8 cellular contexts compared by ENCODE assay signal in the genomic region with DNA sequence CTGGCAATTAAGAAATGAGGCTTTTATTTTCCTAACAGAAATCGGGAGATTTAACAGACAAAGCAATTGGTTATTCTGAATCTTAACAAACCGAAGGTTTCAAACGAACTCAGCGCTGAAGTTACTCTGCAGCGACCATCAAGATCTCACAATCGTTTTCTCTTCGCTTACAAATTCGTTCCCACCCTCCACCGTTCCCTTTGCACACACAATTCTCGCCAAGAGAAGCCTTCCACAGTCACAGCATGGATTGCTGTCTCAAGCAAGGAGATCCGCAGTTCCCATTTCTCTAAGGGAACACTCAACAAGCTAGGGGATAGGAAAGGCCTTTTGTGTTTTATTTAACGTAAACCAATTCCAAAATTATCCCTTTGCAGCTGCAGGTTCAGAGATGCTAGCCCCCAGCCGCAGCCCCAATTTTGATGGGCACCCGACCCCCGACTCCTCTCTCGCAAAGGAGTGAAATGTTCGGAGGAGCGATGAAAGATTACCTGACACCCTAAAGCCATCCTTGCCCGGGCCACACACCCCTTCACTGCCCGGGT. TPM values are rescaled to one million over a fixed set of nuclear protein-coding genes. Genes with fewer than 3 reads are reported as not detected.
A peak's percentile ranks its signal among the peaks of the same experiment; 100 is the strongest.
DNase-seq lines count a peak whose midpoint lies in the region; ATAC-seq and TF ChIP-seq lines count a peak whose summit lies in the region.

No MANE protein-coding gene starts in this region.

- no peak for ATAC-seq in activated CD8-positive, alpha-beta T cell treated with anti-CD3 and anti-CD28 coated beads, Interleukin-2, amount 10 ng/mL, durations not matched to agents 7 days and 5 days
- ATAC-seq in heart left ventricle, result no peak

- peak overlapping the region; percentile 79 for H3K27ac Mint-ChIP-seq in activated CD8-positive, alpha-beta T cell treated with anti-CD3 and anti-CD28 coated beads, Interleukin-2, amount 10 ng/mL, durations not matched to agents 7 days and 5 days

- intact Hi-C loops in heart left ventricle (cut with DNase I), result loop anchor here in 7 of 10 donors (5.0 to 10.0 kb wide), 5 partner anchors 84 to 144 kb away; a partner anchor contains a TSS
- intact Hi-C loops in prostate gland (cut with DNase I), result loop anchor here (5.0 kb wide), 3 partner anchors 104 to 269 kb away; no protein-coding TSS in a partner anchor

- TF ChIP-seq POLR2A in heart left ventricle (IDR thresholded peaks at IDR 0.05) (no peak), prostate gland (IDR thresholded peaks at IDR 0.05) (no peak)

- TF ChIP-seq CTCF in AG04449 (IDR thresholded peaks at IDR 0.05; ENCODE audit: insufficient read depth, low read length, missing control alignments) (no peak), heart left ventricle (IDR thresholded peaks at IDR 0.05) (no peak), prostate gland (IDR thresholded peaks at IDR 0.05) (no peak)

- CTCF ChIA-PET in AG04449 (lab: Yijun Ruan, JAX), result interaction anchor here (0.5 to 5.6 kb wide), 19 partner anchors 8 to 269 kb away, joined by 3 to 119 read pairs (median 4); a partner anchor contains a TSS
- CTCF ChIA-PET in activated CD8-positive, alpha-beta T cell treated with anti-CD3 and anti-CD28 coated beads, Interleukin-2, amount 10 ng/mL, durations not matched to agents 7 days and 5 days (lab: Charles Lee), result interaction anchor here (1.2 to 6.2 kb wide), 4 partner anchors 14 to 272 kb away, joined by 3 to 120 read pairs (median 7); a partner anchor contains a TSS

- H3K4me3 Mint-ChIP-seq in activated CD8-positive, alpha-beta T cell treated with anti-CD3 and anti-CD28 coated beads, Interleukin-2, amount 10 ng/mL, durations not matched to agents 7 days and 5 days, result peak overlapping the region; percentile 88

- POLR2A ChIA-PET in AG04449 (lab: Yijun Ruan, JAX), result interaction anchor here (0.9 to 1.2 kb wide), 3 partner anchors 10 to 17 kb away, joined by 4 to 6 read pairs (median 5); no protein-coding TSS in a partner anchor
- POLR2A ChIA-PET in activated CD8-positive, alpha-beta T cell treated with anti-CD3 and anti-CD28 coated beads, Interleukin-2, amount 10 ng/mL, durations not matched to agents 7 days and 5 days (lab: Charles Lee), result interaction anchor here (0.8 to 2.8 kb wide), 7 partner anchors 10 to 145 kb away, joined by 3 to 20 read pairs (median 5); a partner anchor contains a TSS

- peaks cover 15% of the 10 kb centered on the region for H3K4me1 ChIP-seq in HAP-1
- peaks cover 5 to 41% (median 26%) of the 10 kb centered on the region in 12 donors for H3K4me1 ChIP-seq in heart left ventricle
- H3K4me1 ChIP-seq in prostate gland (replicated peaks), result peaks cover 3% of the 10 kb centered on the region

- peaks cover 14% of the 10 kb centered on the region for H3K36me3 Mint-ChIP-seq in activated CD8-positive, alpha-beta T cell treated with anti-CD3 and anti-CD28 coated beads, Interleukin-2, amount 10 ng/mL, durations not matched to agents 7 days and 5 days (ENCODE audit: low read depth)

- H3K4me3 ChIP-seq in AG04449 (ENCODE audit: low read depth, low read length) (peak overlapping the region; percentile 80), HAP-1 (peak overlapping the region; percentile 99), heart left ventricle (peak overlapping the region; percentile 70 to 99 (median 88)), prostate gland (peak overlapping the region; percentile 97 to 99)

- in situ Hi-C loops in HAP-1 (cut with MboI; ENCODE audit: low sequenced_read_pairs), result no loop called here

- no peaks in the 10 kb centered on the region for H3K27me3 Mint-ChIP-seq in activated CD8-positive, alpha-beta T cell treated with anti-CD3 and anti-CD28 coated beads, Interleukin-2, amount 10 ng/mL, durations not matched to agents 7 days and 5 days (ENCODE audit: low read depth)

- DNase-seq in AG04449 (ENCODE audit: low read depth, low spot score), result no peak
- DNase-seq in HAP-1 (ENCODE audit: low spot score in 2 of 2), result peak; percentile 13 to 35
- no peak for DNase-seq in activated CD8-positive, alpha-beta T cell treated with anti-CD3 and anti-CD28 coated beads, Interleukin-2, amount 10 ng/mL, durations not matched to agents 7 days and 5 days
- DNase-seq in heart left ventricle, result no peak
- peak; percentile 24 for DNase-seq in prostate gland (ENCODE audit: low spot score)
- DNase-seq in NCI-H2081 treated with DMSO at 0.1 percent for 48 hours (lab: John Stamatoyannopoulos, UW), result no peak
- no peak for DNase-seq in T-helper 9 cell
- no peak for DNase-seq in NCI-H2029 (lab: John Stamatoyannopoulos, UW)

- H3K36me3 ChIP-seq in HAP-1 (replicated peaks), result no peaks in the 10 kb centered on the region
- H3K36me3 ChIP-seq in heart left ventricle, result peaks cover 0 to 8% (median 0%) of the 10 kb centered on the region in 9 donors
- H3K36me3 ChIP-seq in prostate gland, result no peaks in the 10 kb centered on the region

- H3K27me3 ChIP-seq in HAP-1 (ENCODE audit: low read depth), result no peaks in the 10 kb centered on the region
- no peaks in the 10 kb centered on the region for H3K27me3 ChIP-seq in heart left ventricle
- H3K27me3 ChIP-seq in prostate gland (replicated peaks; ENCODE audit: insufficient read depth), result no peaks in the 10 kb centered on the region

- H3K27ac ChIP-seq in heart left ventricle (peak overlapping the region; percentile 87 to 97 (median 94)), prostate gland (peak overlapping the region; percentile 96 to 98)

- 0 to 1% (median 1%) methylated on average over 20 of the region's 20 CpGs for WGBS in heart left ventricle, 4 donors
- WGBS in prostate gland, result under 1% methylated on average over 20 of the region's 20 CpGs

- H3K4me1 Mint-ChIP-seq in activated CD8-positive, alpha-beta T cell treated with anti-CD3 and anti-CD28 coated beads, Interleukin-2, amount 10 ng/mL, durations not matched to agents 7 days and 5 days (ENCODE audit: low read depth), result peaks cover 27% of the 10 kb centered on the region

- no peaks in the 10 kb centered on the region for H3K9me3 Mint-ChIP-seq in activated CD8-positive, alpha-beta T cell treated with anti-CD3 and anti-CD28 coated beads, Interleukin-2, amount 10 ng/mL, durations not matched to agents 7 days and 5 days (ENCODE audit: insufficient read depth)

- H3K9me3 ChIP-seq in HAP-1 (no peaks in the 10 kb centered on the region), heart left ventricle (no peaks in the 10 kb centered on the region), prostate gland (no peaks in the 10 kb centered on the region)

RNA-seq across cellular contexts. Expression of a gene that starts 0.8 kb away (rescaled TPM):
- 10 to 100 TPM; 19.7 to 23.4 TPM for total RNA-seq in activated CD8-positive, alpha-beta T cell treated with anti-CD3 and anti-CD28 coated beads, Interleukin-2, amount 10 ng/mL, durations not matched to agents 7 days and 5 days
- total RNA-seq in heart left ventricle (10 to 100 TPM; 15.4 to 44.4 (median 22.9) TPM), prostate gland (10 to 100 TPM; 26.6 to 52.6 TPM)
- polyA plus RNA-seq in heart left ventricle, result 10 to 100 TPM; 11.0 to 18.8 TPM

RNA-seq across cellular contexts. Expression of a gene that starts 15.5 kb away (rescaled TPM):
- 100 to 1,000 TPM; 171 to 176 TPM for total RNA-seq in activated CD8-positive, alpha-beta T cell treated with anti-CD3 and anti-CD28 coated beads, Interleukin-2, amount 10 ng/mL, durations not matched to agents 7 days and 5 days
- total RNA-seq in heart left ventricle, result 100 to 1,000 TPM in 3 of 9 donors, 10 to 100 TPM in 6; 57.4 to 130 (median 94.4) TPM
- 100 to 1,000 TPM in 1 of 2 donors, 10 to 100 TPM in 1; 54.4 to 140 TPM for polyA plus RNA-seq in heart left ventricle
- total RNA-seq in prostate gland, result 10 to 100 TPM; 64.8 to 78.6 TPM

Comparison
In these comparisons a context has a peak if more than half of its experiments do, and no peak if none do; other contexts are left out.
1. DNase-seq: peak in HAP-1 (2 of 2) and prostate gland (single experiment); none in AG04449 (single experiment), activated CD8-positive, alpha-beta T cell treated with anti-CD3 and anti-CD28 coated beads, Interleukin-2, amount 10 ng/mL, durations not matched to agents 7 days and 5 days (single experiment), heart left ventricle (0 of 5), NCI-H2081 treated with DMSO at 0.1 percent for 48 hours (single experiment), T-helper 9 cell (single experiment) and NCI-H2029 (single experiment).
2. Peak in every context shown above with its lines, with median percentiles within 50 percentile points of each other: H3K4me3 ChIP-seq.